6 cellular contexts compared by ENCODE assay signal in genomic region chr2:84872691-84873090, GRCh38. TPM values are rescaled to one million over a fixed set of nuclear protein-coding genes. Genes with fewer than 3 reads are reported as not detected.
DNase-seq lines count a peak whose midpoint lies in the region; ATAC-seq and TF ChIP-seq lines count a peak whose summit lies in the region.
"Not testable (repeated sequence)": the region's sequence is repeated elsewhere in the genome, so short reads cannot be mapped to it uniquely, and the experiment has no call there.

No MANE protein-coding gene starts in this region.

- H4K91ac ChIP-seq in H9 (ENCODE audit: insufficient read length, low read depth, low read length): not testable (repeated sequence)

- H2AK5ac ChIP-seq in H9 (ENCODE audit: insufficient read length, low read length): not testable (repeated sequence)

- not testable (repeated sequence) for H2BK20ac ChIP-seq in H9 (ENCODE audit: low read depth, low read length, poor library complexity, severe bottlenecking)

- not testable (repeated sequence) for H3K9me3 ChIP-seq in H9 (ENCODE audit: control insufficient read depth, low read depth, low read length); endodermal cell (ENCODE audit: control insufficient read depth, low read length); naive thymus-derived CD4-positive, alpha-beta T cell (ENCODE audit: control insufficient read depth in 2 of 3, low read length in 3 of 3)

- not testable (repeated sequence) for H2BK120ac ChIP-seq in H9 (ENCODE audit: low read depth, low read length, poor library complexity, severe bottlenecking)

- not testable (repeated sequence) for H3K4me1 ChIP-seq in H9 (ENCODE audit: insufficient read depth, low read length); endodermal cell (ENCODE audit: control insufficient read depth, insufficient read depth, low read length)
- H3K4me1 ChIP-seq in naive thymus-derived CD4-positive, alpha-beta T cell (ENCODE audit: control insufficient read depth in 2 of 2, insufficient read depth in 2 of 2, low read length in 2 of 2): peaks cover 0 to 81% of the 10 kb centered on the region in 2 donors

- not testable (repeated sequence) for H2AFZ ChIP-seq in H9 (ENCODE audit: low read length)

- not testable (repeated sequence) for H2BK5ac ChIP-seq in H9 (ENCODE audit: insufficient read length, low read length)

- H3K27me3 ChIP-seq in H9 (ENCODE audit: insufficient read depth, low read length); naive thymus-derived CD4-positive, alpha-beta T cell (ENCODE audit: control insufficient read depth in 2 of 2, insufficient read depth in 2 of 2, low read length in 2 of 2): not testable (repeated sequence)
- H3K27me3 ChIP-seq in endodermal cell (ENCODE audit: control insufficient read depth, insufficient read depth, low read length, poor library complexity, severe bottlenecking): peaks cover 18% of the 10 kb centered on the region

- not testable (repeated sequence) for H3K14ac ChIP-seq in H9 (ENCODE audit: insufficient read depth, low read length)

- H3K27me3 Mint-ChIP-seq in H9 (ENCODE audit: low read depth) (peaks cover 76% of the 10 kb centered on the region), endodermal cell (ENCODE audit: insufficient read depth) (peaks cover 43% of the 10 kb centered on the region)
- H3K27me3 Mint-ChIP-seq in activated CD8-positive, alpha-beta T cell treated with anti-CD3 and anti-CD28 coated beads, Interleukin-2, amount 10 ng/mL, durations not matched to agents 7 days and 5 days (ENCODE audit: low read depth); activated T-helper 17 cell treated with anti-CD3 and anti-CD28 coated beads, Interleukin-2, amount 50 U/mL, for 72 hours; activated naive CD8-positive, alpha-beta T cell treated with anti-CD3 and anti-CD28 coated beads for 36 hours; naive thymus-derived CD4-positive, alpha-beta T cell: not testable (repeated sequence)

- H3K79me2 ChIP-seq in H9 (ENCODE audit: insufficient read depth, low read length): not testable (repeated sequence)

- H3K36me3 ChIP-seq in endodermal cell (ENCODE audit: control insufficient read depth, insufficient read depth, low read length): not testable (repeated sequence)
- peaks cover 0 to 34% (median 3%) of the 10 kb centered on the region in 3 experiments for H3K36me3 ChIP-seq in naive thymus-derived CD4-positive, alpha-beta T cell (ENCODE audit: control insufficient read depth in 2 of 3, insufficient read depth in 3 of 3, low read length in 3 of 3)

- not testable (repeated sequence) for H3K23ac ChIP-seq in H9 (ENCODE audit: insufficient read length, low read depth, low read length)

- not testable (repeated sequence) for ATAC-seq in activated CD8-positive, alpha-beta T cell treated with anti-CD3 and anti-CD28 coated beads, Interleukin-2, amount 10 ng/mL, durations not matched to agents 7 days and 5 days; activated T-helper 17 cell treated with anti-CD3 and anti-CD28 coated beads, Interleukin-2, amount 50 U/mL, for 72 hours (replicated peaks); naive thymus-derived CD4-positive, alpha-beta T cell

- not testable (repeated sequence) for H4K8ac ChIP-seq in H9 (replicated peaks; ENCODE audit: insufficient read length, low read depth, low read length)

- not testable (repeated sequence) for H3K23me2 ChIP-seq in H9 (ENCODE audit: insufficient read length, low read depth, low read length, poor library complexity, severe bottlenecking)

- intact Hi-C loops in naive thymus-derived CD4-positive, alpha-beta T cell (cut with micrococcal nuclease): not testable (repeated sequence)

- H3K27ac Mint-ChIP-seq in H9; activated CD8-positive, alpha-beta T cell treated with anti-CD3 and anti-CD28 coated beads, Interleukin-2, amount 10 ng/mL, durations not matched to agents 7 days and 5 days; endodermal cell: not testable (repeated sequence)
- peak overlapping the region; percentile 66 for H3K27ac Mint-ChIP-seq in activated T-helper 17 cell treated with anti-CD3 and anti-CD28 coated beads, Interleukin-2, amount 50 U/mL, for 72 hours
- H3K27ac Mint-ChIP-seq in activated naive CD8-positive, alpha-beta T cell treated with anti-CD3 and anti-CD28 coated beads for 36 hours: peak overlapping the region; percentile 96
- H3K27ac Mint-ChIP-seq in naive thymus-derived CD4-positive, alpha-beta T cell: peak overlapping the region in 8 of 9 donors; percentile 33 to 98 (median 84)

- H3K9ac ChIP-seq in H9 (ENCODE audit: extremely low read depth, insufficient read length, low read length); endodermal cell (ENCODE audit: extremely low read depth, low read length, poor library complexity, severe bottlenecking): not testable (repeated sequence)

- H3K4me1 Mint-ChIP-seq in H9, endodermal cell: not testable (repeated sequence)
- H3K4me1 Mint-ChIP-seq in activated CD8-positive, alpha-beta T cell treated with anti-CD3 and anti-CD28 coated beads, Interleukin-2, amount 10 ng/mL, durations not matched to agents 7 days and 5 days (ENCODE audit: low read depth): peaks cover 82% of the 10 kb centered on the region
- H3K4me1 Mint-ChIP-seq in activated T-helper 17 cell treated with anti-CD3 and anti-CD28 coated beads, Interleukin-2, amount 50 U/mL, for 72 hours: peaks cover 48% of the 10 kb centered on the region
- H3K4me1 Mint-ChIP-seq in activated naive CD8-positive, alpha-beta T cell treated with anti-CD3 and anti-CD28 coated beads for 36 hours: peaks cover 75% of the 10 kb centered on the region
- H3K4me1 Mint-ChIP-seq in naive thymus-derived CD4-positive, alpha-beta T cell: peaks cover 44 to 97% (median 87%) of the 10 kb centered on the region in 7 donors

- not testable (repeated sequence) for H3K79me1 ChIP-seq in H9 (ENCODE audit: insufficient read depth, low read depth, low read length, poor library complexity, severe bottlenecking)

- POLR2A ChIA-PET in activated CD8-positive, alpha-beta T cell treated with anti-CD3 and anti-CD28 coated beads, Interleukin-2, amount 10 ng/mL, durations not matched to agents 7 days and 5 days (lab: Charles Lee): not testable (repeated sequence)
- POLR2A ChIA-PET in naive thymus-derived CD4-positive, alpha-beta T cell (lab: Charles Lee): interaction anchor here (1.0 to 6.3 kb wide), 8 partner anchors 8 to 247 kb away, joined by 3 to 54 read pairs (median 5); partner anchors contain the start of gene TRABD2A

- not testable (repeated sequence) for TF ChIP-seq CTCF in H9 (conservative IDR thresholded peaks at IDR 0.05); endodermal cell (conservative IDR thresholded peaks at IDR 0.05)

- H2BK12ac ChIP-seq in H9 (ENCODE audit: insufficient read length, low read depth, low read length): not testable (repeated sequence)

- DNase-seq in H9 (peak; percentile 4), endodermal cell (peak; percentile 21)
- DNase-seq in activated CD8-positive, alpha-beta T cell treated with anti-CD3 and anti-CD28 coated beads, Interleukin-2, amount 10 ng/mL, durations not matched to agents 7 days and 5 days: peak; percentile 10
- not testable (repeated sequence) for DNase-seq in activated naive CD8-positive, alpha-beta T cell treated with anti-CD3 and anti-CD28 coated beads for 36 hours; naive thymus-derived CD4-positive, alpha-beta T cell

- not testable (repeated sequence) for H3K4me3 Mint-ChIP-seq in H9; activated CD8-positive, alpha-beta T cell treated with anti-CD3 and anti-CD28 coated beads, Interleukin-2, amount 10 ng/mL, durations not matched to agents 7 days and 5 days; activated T-helper 17 cell treated with anti-CD3 and anti-CD28 coated beads, Interleukin-2, amount 50 U/mL, for 72 hours; activated naive CD8-positive, alpha-beta T cell treated with anti-CD3 and anti-CD28 coated beads for 36 hours; endodermal cell
- H3K4me3 Mint-ChIP-seq in naive thymus-derived CD4-positive, alpha-beta T cell: peak overlapping the region in 7 of 10 donors; percentile 17 to 84 (median 57)

- not testable (repeated sequence) for H3K9me3 Mint-ChIP-seq in H9; activated CD8-positive, alpha-beta T cell treated with anti-CD3 and anti-CD28 coated beads, Interleukin-2, amount 10 ng/mL, durations not matched to agents 7 days and 5 days (ENCODE audit: insufficient read depth); activated T-helper 17 cell treated with anti-CD3 and anti-CD28 coated beads, Interleukin-2, amount 50 U/mL, for 72 hours; activated naive CD8-positive, alpha-beta T cell treated with anti-CD3 and anti-CD28 coated beads for 36 hours; endodermal cell; naive thymus-derived CD4-positive, alpha-beta T cell

- CTCF ChIA-PET in activated CD8-positive, alpha-beta T cell treated with anti-CD3 and anti-CD28 coated beads, Interleukin-2, amount 10 ng/mL, durations not matched to agents 7 days and 5 days (lab: Charles Lee): interaction anchor here (0.8 to 24.0 kb wide), 3 partner anchors 10 to 49 kb away, joined by 3 to 397 read pairs (median 5); no protein-coding TSS in a partner anchor
- CTCF ChIA-PET in naive thymus-derived CD4-positive, alpha-beta T cell (lab: Charles Lee): interaction anchor here (0.6 kb wide), 1 partner anchor 383 kb away, joined by 3 read pairs; no protein-coding TSS in a partner anchor

- no CpG with 5 or more reads among the region's 9 CpGs for WGBS in H9 (ENCODE audit: extremely low coverage, insufficient read length, low lambda C conversion rate)
- 94 to 98% methylated on average over 8 to 9 of the region's 9 CpGs for WGBS in endodermal cell (ENCODE audit: insufficient coverage in 1 of 2, insufficient read length in 1 of 2), 2 experiments

- not testable (repeated sequence) for H2BK15ac ChIP-seq in H9 (ENCODE audit: low read depth, low read length)

- not testable (repeated sequence) for H3K4ac ChIP-seq in H9 (ENCODE audit: low read depth, low read length)

- not testable (repeated sequence) for H3K4me2 ChIP-seq in H9 (ENCODE audit: insufficient read depth, insufficient read length, low read length)

- not testable (repeated sequence) for H3K36me3 Mint-ChIP-seq in H9 (ENCODE audit: insufficient read depth in 1 of 3, low read depth in 3 of 3); endodermal cell (ENCODE audit: low read depth)
- H3K36me3 Mint-ChIP-seq in activated CD8-positive, alpha-beta T cell treated with anti-CD3 and anti-CD28 coated beads, Interleukin-2, amount 10 ng/mL, durations not matched to agents 7 days and 5 days (ENCODE audit: low read depth): peaks cover 65% of the 10 kb centered on the region
- peaks cover 37% of the 10 kb centered on the region for H3K36me3 Mint-ChIP-seq in activated T-helper 17 cell treated with anti-CD3 and anti-CD28 coated beads, Interleukin-2, amount 50 U/mL, for 72 hours (ENCODE audit: low read depth)
- peaks cover 63% of the 10 kb centered on the region for H3K36me3 Mint-ChIP-seq in activated naive CD8-positive, alpha-beta T cell treated with anti-CD3 and anti-CD28 coated beads for 36 hours
- H3K36me3 Mint-ChIP-seq in naive thymus-derived CD4-positive, alpha-beta T cell: peaks cover 13 to 53% (median 45%) of the 10 kb centered on the region in 5 donors

- H4K20me1 ChIP-seq in H9 (ENCODE audit: control insufficient read depth, insufficient read depth, insufficient read length): not testable (repeated sequence)

- H4K5ac ChIP-seq in H9 (ENCODE audit: insufficient read length, low read depth, low read length): not testable (repeated sequence)

- H3K27ac ChIP-seq in H9 (ENCODE audit: insufficient read length, low read depth, low read length); endodermal cell (ENCODE audit: low read depth, low read length): not testable (repeated sequence)
- H3K27ac ChIP-seq in naive thymus-derived CD4-positive, alpha-beta T cell (ENCODE audit: low read depth, low read length): peak overlapping the region; percentile 24

- not testable (repeated sequence) for H3K18ac ChIP-seq in H9 (ENCODE audit: insufficient read length, low read depth, low read length)

- not testable (repeated sequence) for H3K4me3 ChIP-seq in endodermal cell (ENCODE audit: low read length); naive thymus-derived CD4-positive, alpha-beta T cell (ENCODE audit: low read length)

- not testable (repeated sequence) for H3K56ac ChIP-seq in H9 (ENCODE audit: insufficient read length, low read depth, low read length)

- not testable (repeated sequence) for H3T11ph ChIP-seq in H9 (ENCODE audit: low read length)

RNA-seq across cellular contexts. Expression of gene TRABD2A, which starts 8.2 kb away (rescaled TPM):
- 1.4 and 1.7 TPM in 2 replicates for total RNA-seq in H9 (2021)
- total RNA-seq in activated CD8-positive, alpha-beta T cell treated with anti-CD3 and anti-CD28 coated beads, Interleukin-2, amount 10 ng/mL, durations not matched to agents 7 days and 5 days: 10 to 100 TPM; 71.9 to 73.2 TPM
- 10 to 100 TPM; 28.6 to 32.3 TPM for total RNA-seq in activated T-helper 17 cell treated with anti-CD3 and anti-CD28 coated beads, Interleukin-2, amount 50 U/mL, for 72 hours
- total RNA-seq in activated naive CD8-positive, alpha-beta T cell treated with anti-CD3 and anti-CD28 coated beads for 36 hours: 10 to 100 TPM; 59.2 to 61.7 TPM
- 1 to 10 TPM; 4.8 to 7.7 TPM for total RNA-seq in endodermal cell
- 2.1 TPM for polyA plus RNA-seq in endodermal cell (2013, experiment 1 of 2)
- polyA plus RNA-seq in endodermal cell (2013, experiment 2 of 2): 2.0 TPM
- total RNA-seq in naive thymus-derived CD4-positive, alpha-beta T cell: 100 to 1,000 TPM in 4 of 5 experiments, 10 to 100 TPM in 1; 75.0 to 288 (median 182) TPM
- polyA plus RNA-seq in naive thymus-derived CD4-positive, alpha-beta T cell: 100 to 1,000 TPM; 119 to 204 TPM

RNA-seq across cellular contexts. Expression of gene TMSB10, which starts 32.8 kb away (rescaled TPM):
- total RNA-seq in H9 (2021) (755 and 770 TPM in 2 replicates), endodermal cell (1,000 to 10,000 TPM; 2,719 to 2,976 TPM)
- 1,000 to 10,000 TPM; 4,520 to 4,885 TPM for total RNA-seq in activated CD8-positive, alpha-beta T cell treated with anti-CD3 and anti-CD28 coated beads, Interleukin-2, amount 10 ng/mL, durations not matched to agents 7 days and 5 days
- total RNA-seq in activated T-helper 17 cell treated with anti-CD3 and anti-CD28 coated beads, Interleukin-2, amount 50 U/mL, for 72 hours: 1,000 to 10,000 TPM; 2,616 to 3,068 TPM
- total RNA-seq in activated naive CD8-positive, alpha-beta T cell treated with anti-CD3 and anti-CD28 coated beads for 36 hours: 1,000 to 10,000 TPM; 1,816 to 1,884 TPM
- 2,581 TPM for polyA plus RNA-seq in endodermal cell (2013, experiment 1 of 2)
- 2,852 TPM for polyA plus RNA-seq in endodermal cell (2013, experiment 2 of 2)
- total RNA-seq in naive thymus-derived CD4-positive, alpha-beta T cell: 1,000 to 10,000 TPM; 1,492 to 5,756 (median 1,578) TPM
- 1,000 to 10,000 TPM; 6,721 to 8,256 TPM for polyA plus RNA-seq in naive thymus-derived CD4-positive, alpha-beta T cell
